In the genomic region with DNA sequence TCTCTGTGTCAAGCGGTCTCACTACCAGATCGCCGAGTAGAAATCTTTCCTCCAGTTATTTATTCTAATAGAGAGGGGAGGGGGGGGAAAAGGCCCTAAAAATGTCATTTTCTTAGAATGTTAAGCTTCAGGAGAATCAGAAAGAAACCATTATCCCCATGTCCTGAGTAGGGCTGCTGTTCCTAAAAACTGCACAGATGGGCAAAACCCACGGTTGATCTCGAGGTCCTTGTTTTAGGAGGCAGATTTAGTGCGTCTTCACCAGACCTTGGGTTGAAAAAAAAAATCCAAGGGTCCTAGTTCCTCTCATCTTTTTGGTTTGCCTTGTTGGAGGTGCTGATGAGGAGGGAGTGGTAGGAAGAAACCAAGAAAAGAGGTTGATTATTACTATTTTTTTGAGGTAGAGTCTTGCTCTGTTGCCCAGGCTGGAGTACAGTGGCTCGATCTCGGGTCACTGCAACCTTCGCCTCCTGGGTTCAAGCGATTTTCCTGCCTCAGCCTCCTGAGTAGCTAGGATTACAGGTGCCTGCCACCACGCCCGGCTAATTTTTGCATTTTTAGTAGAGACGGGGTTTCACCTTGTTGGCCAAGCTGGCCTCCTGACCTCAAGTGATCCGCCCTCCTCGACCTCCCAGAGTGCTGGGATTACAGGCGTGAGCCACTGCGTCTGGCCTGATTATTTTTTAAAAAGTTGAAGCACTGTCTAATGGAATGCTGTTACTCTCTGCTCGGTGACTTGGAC, we compare ENCODE assay signal across 8 cellular contexts. TPM values are rescaled to one million over a fixed set of nuclear protein-coding genes. Genes with fewer than 3 reads are reported as not detected.
DNase-seq lines count a peak whose midpoint lies in the region; TF ChIP-seq lines count a peak whose summit lies in the region.

No MANE protein-coding gene starts in this region.

- H3K4me1 Mint-ChIP-seq in T-helper 2 cell treated with Interferon-gamma antibody and Interleukin-4, amounts not matched to agents 5 μg/mL and 100 μg/mL, for 36 hours (ENCODE audit: low read depth) = peaks cover 43% of the 10 kb centered on the region
- H3K4me1 Mint-ChIP-seq in activated naive CD8-positive, alpha-beta T cell (ENCODE audit: low read depth) = peaks cover 56% of the 10 kb centered on the region

- H3K9me3 ChIP-seq in suprapubic skin = no peaks in the 10 kb centered on the region

- H3K4me3 ChIP-seq in suprapubic skin = peak overlapping the region; percentile 96

- TF ChIP-seq CTCF in suprapubic skin (IDR thresholded peaks at IDR 0.05) = no peak

- peaks cover 41% of the 10 kb centered on the region for H3K4me1 ChIP-seq in suprapubic skin

- WGBS in suprapubic skin = 43% methylated on average over 18 of the region's 18 CpGs

- DNase-seq in T-helper 2 cell treated with Interferon-gamma antibody and Interleukin-4, amounts not matched to agents 5 μg/mL and 100 μg/mL, for 36 hours (ENCODE audit: low spot score) = no peak
- DNase-seq in T-helper 2 cell (no peak), kidney tubule cell (ENCODE audit: low spot score) (peak; percentile 43), suprapubic skin (ENCODE audit: low spot score in 2 of 2) (peak in 1 of 2 donors; percentile 60), ureter (ENCODE audit: low spot score) (no peak), hippocampal formation (lab: John Stamatoyannopoulos, UW) (no peak), cerebellum (ENCODE audit: low spot score) (no peak)

- no peaks in the 10 kb centered on the region for H3K9me3 Mint-ChIP-seq in T-helper 2 cell treated with Interferon-gamma antibody and Interleukin-4, amounts not matched to agents 5 μg/mL and 100 μg/mL, for 36 hours
- H3K9me3 Mint-ChIP-seq in activated naive CD8-positive, alpha-beta T cell (ENCODE audit: low read depth) = no peaks in the 10 kb centered on the region

- H3K27ac ChIP-seq in suprapubic skin = peak overlapping the region; percentile 92

- H3K36me3 ChIP-seq in suprapubic skin = peaks cover 3% of the 10 kb centered on the region

- H3K27me3 ChIP-seq in suprapubic skin = no peaks in the 10 kb centered on the region

- H3K27ac Mint-ChIP-seq in T-helper 2 cell treated with Interferon-gamma antibody and Interleukin-4, amounts not matched to agents 5 μg/mL and 100 μg/mL, for 36 hours = peak overlapping the region; percentile 81
- H3K27ac Mint-ChIP-seq in activated naive CD8-positive, alpha-beta T cell = peak overlapping the region; percentile 86

- peak overlapping the region; percentile 93 for H3K4me3 Mint-ChIP-seq in T-helper 2 cell treated with Interferon-gamma antibody and Interleukin-4, amounts not matched to agents 5 μg/mL and 100 μg/mL, for 36 hours
- peak overlapping the region; percentile 92 for H3K4me3 Mint-ChIP-seq in activated naive CD8-positive, alpha-beta T cell

- TF ChIP-seq POLR2A in suprapubic skin (IDR thresholded peaks at IDR 0.05) = no peak

- no peaks in the 10 kb centered on the region for H3K27me3 Mint-ChIP-seq in T-helper 2 cell treated with Interferon-gamma antibody and Interleukin-4, amounts not matched to agents 5 μg/mL and 100 μg/mL, for 36 hours (ENCODE audit: low read depth)
- H3K27me3 Mint-ChIP-seq in activated naive CD8-positive, alpha-beta T cell = no peaks in the 10 kb centered on the region

- no peak for TF ChIP-seq EP300 in suprapubic skin (IDR thresholded peaks at IDR 0.05)

- H3K36me3 Mint-ChIP-seq in T-helper 2 cell treated with Interferon-gamma antibody and Interleukin-4, amounts not matched to agents 5 μg/mL and 100 μg/mL, for 36 hours (ENCODE audit: low read depth) = peaks cover 52% of the 10 kb centered on the region
- peaks cover 8% of the 10 kb centered on the region for H3K36me3 Mint-ChIP-seq in activated naive CD8-positive, alpha-beta T cell

RNA-seq across cellular contexts. Expression of gene CBFB, which starts 1.4 kb away (rescaled TPM):
- total RNA-seq in suprapubic skin (10 to 100 TPM; 28.2 to 68.3 (median 46.6) TPM), ureter (53.5 TPM), cerebellum (34.3 TPM)

RNA-seq across cellular contexts. Expression of gene CES4A, which starts 42.0 kb away (rescaled TPM):
- 100 to 1,000 TPM in 2 of 4 donors, 10 to 100 TPM in 2; 47.2 to 148 (median 99.9) TPM for total RNA-seq in suprapubic skin
- 17.7 TPM for total RNA-seq in ureter
- total RNA-seq in cerebellum = 16.6 TPM
